Comparison of ENCODE assay signal across 8 cellular contexts in the genomic region with DNA sequence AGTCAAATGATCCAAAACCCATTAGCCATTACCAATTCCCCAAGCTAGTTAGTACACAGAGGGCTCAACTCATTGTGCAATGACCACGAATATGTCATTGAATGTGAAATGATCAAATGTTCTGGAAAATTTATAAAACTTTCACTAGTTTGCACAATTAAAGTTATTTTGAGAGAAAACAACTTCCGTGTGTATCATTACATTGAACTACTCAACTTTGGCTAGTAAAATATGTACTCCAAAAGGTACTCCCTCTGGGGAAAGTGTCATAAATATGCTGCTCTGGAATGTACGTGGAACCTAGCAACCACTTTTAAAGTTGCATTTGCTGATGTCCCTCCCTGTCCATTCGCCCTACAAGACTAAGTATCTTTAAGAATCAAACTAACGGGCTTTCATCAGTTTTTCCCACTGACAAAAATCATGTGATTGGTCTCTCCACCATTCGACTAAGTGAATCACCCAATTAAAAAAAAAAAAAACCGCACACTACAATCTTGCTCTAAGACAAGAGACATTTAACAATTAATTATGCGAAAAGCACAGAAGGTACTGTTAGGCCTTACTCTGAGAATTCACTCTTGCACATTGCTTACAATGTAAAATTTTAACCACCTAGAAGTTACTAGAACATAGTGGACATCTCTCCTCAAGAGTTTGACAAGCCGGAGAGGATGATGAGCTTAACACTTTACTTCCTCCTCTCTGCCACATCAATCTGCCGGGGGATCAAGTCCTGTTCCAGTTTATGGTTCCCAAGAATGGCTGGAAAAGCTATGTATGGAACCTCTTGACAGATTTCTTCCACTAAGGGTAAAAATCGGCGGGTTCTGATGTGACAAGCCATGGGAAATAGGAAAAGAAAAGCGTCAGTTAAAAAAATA. TPM values are rescaled to one million over a fixed set of nuclear protein-coding genes. Genes with fewer than 3 reads are reported as not detected.
A peak's percentile ranks its signal among the peaks of the same experiment; 100 is the strongest.
DNase-seq lines count a peak whose midpoint lies in the region; ATAC-seq and TF ChIP-seq lines count a peak whose summit lies in the region.

No MANE protein-coding gene starts in this region.

- H3K4me3 ChIP-seq in GM12875 (ENCODE audit: low read depth, low read length) (peak overlapping the region; percentile 85), ovary (peak overlapping the region; percentile 79)

- TF ChIP-seq POLR2A in ovary (IDR thresholded peaks at IDR 0.05), result no peak

- H3K9me3 ChIP-seq in ovary, result no peaks in the 10 kb centered on the region

- DNase-seq in RKO (ENCODE audit: low spot score) (peak; percentile 58), epithelial cell of prostate (ENCODE audit: low read depth, low spot score) (no peak), ovary (no peak), NCI-H748 (lab: John Stamatoyannopoulos, UW; ENCODE audit: unreplicated experiment) (no peak), NCI-H526 (lab: John Stamatoyannopoulos, UW) (no peak), NCI-H524 treated with DMSO at 0.1 percent for 48 hours (lab: John Stamatoyannopoulos, UW) (no peak)

- ATAC-seq in GM18511 (IDR thresholded peaks at IDR 0.05; ENCODE audit: unreplicated experiment), result no peak

- H3K36me3 ChIP-seq in ovary, result no peaks in the 10 kb centered on the region

- H3K4me1 ChIP-seq in ovary (ENCODE audit: insufficient read depth), result peaks cover 6% of the 10 kb centered on the region

- TF ChIP-seq CTCF in GM12875 (IDR thresholded peaks at IDR 0.05; ENCODE audit: borderline replicate concordance, insufficient read depth, low read depth, low read length) (no peak), ovary (IDR thresholded peaks at IDR 0.05) (no peak)

- intact Hi-C loops in ovary (cut with DNase I), result no loop called here

- H3K27ac ChIP-seq in epithelial cell of prostate (peak overlapping the region; percentile 93), ovary (peak overlapping the region; percentile 79 to 93)

- WGBS in ovary, 3 donors, result 5 to 8% (median 7%) methylated on average over 13 of the region's 13 CpGs

- H3K27me3 ChIP-seq in ovary, result no peaks in the 10 kb centered on the region

- TF ChIP-seq EP300 in ovary (IDR thresholded peaks at IDR 0.05), result no peak

RNA-seq across cellular contexts. Expression of gene ACBD3, which starts 1.1 kb away (rescaled TPM):
- 10 to 100 TPM; 28.1 to 45.9 (median 35.9) TPM for total RNA-seq in ovary
- 10 to 100 TPM; 17.6 to 26.1 TPM for polyA plus RNA-seq in ovary

RNA-seq across cellular contexts. Expression of gene MIXL1, which starts 38.1 kb away (rescaled TPM):
- total RNA-seq in ovary, result under 1 TPM in 5 of 7 donors, not detected in 2; 0.15 to 0.78 (median 0.34) TPM
- under 1 TPM; 0.23 to 0.55 TPM for polyA plus RNA-seq in ovary
